ENCODE assay signal across 8 cellular contexts in genomic region chr2:32061973-32062861, GRCh38.
A peak's percentile ranks its signal among the peaks of the same experiment; 100 is the strongest.
DNase-seq lines count a peak whose midpoint lies in the region; ATAC-seq, FAIRE-seq and TF ChIP-seq lines count a peak whose summit lies in the region.

No MANE protein-coding gene starts in this region.

- FAIRE-seq in H54 (lab: Jason Lieb, UNC): peak; percentile 68

- peaks cover 28 to 37% (median 33%) of the 10 kb centered on the region in 10 experiments for H3K4me1 ChIP-seq in BLaER1 treated with 17β-estradiol and CSF1 and Interleukin-3, amounts not matched to agents 10 nM and 100 nM

- H3K4me2 ChIP-seq in BLaER1 treated with 17β-estradiol and CSF1 and Interleukin-3, amounts not matched to agents 10 nM and 100 nM: peak overlapping the region; percentile 80 to 93 (median 86)

- no peak overlapping the region for H3K27ac Mint-ChIP-seq in stimulated activated naive CD8-positive, alpha-beta T cell treated with anti-CD3 and anti-CD28 coated beads, Interleukin-15, amount 100 ng/mL, for 72 hours

- no peak for TF ChIP-seq POLR2A in H54 (IDR thresholded peaks at IDR 0.05; ENCODE audit: low read depth, low read length)

- H3K4me3 Mint-ChIP-seq in stimulated activated naive CD8-positive, alpha-beta T cell treated with anti-CD3 and anti-CD28 coated beads, Interleukin-15, amount 100 ng/mL, for 72 hours: peak overlapping the region; percentile 96 to 98

- no peaks in the 10 kb centered on the region for H3K9me3 ChIP-seq in BLaER1 treated with 17β-estradiol and CSF1 and Interleukin-3, amounts not matched to agents 10 nM and 100 nM (replicated peaks in 1 of 11)

- no peaks in the 10 kb centered on the region for H3K9me3 Mint-ChIP-seq in stimulated activated naive CD8-positive, alpha-beta T cell treated with anti-CD3 and anti-CD28 coated beads, Interleukin-15, amount 100 ng/mL, for 72 hours

- peak; percentile 52 for DNase-seq in H54 (ENCODE audit: insufficient read length, low spot score)
- peak; percentile 78 for DNase-seq in OCI-M1 (lab: John Stamatoyannopoulos, UW)
- peak in 20 of 61 donors; percentile 0 to 24 (median 4) for DNase-seq in caudate nucleus (lab: John Stamatoyannopoulos, UW)
- DNase-seq in stimulated activated naive CD8-positive, alpha-beta T cell treated with anti-CD3 and anti-CD28 coated beads, Interleukin-15, amount 100 ng/mL, for 72 hours: no peak
- no peak for DNase-seq in stimulated activated CD4-positive, alpha-beta T cell treated with anti-CD3 and anti-CD28 coated beads, Interleukin-2, amount 100 ng/mL, for 24 hours

- H3K27ac ChIP-seq in BLaER1 treated with 17β-estradiol and CSF1 and Interleukin-3, amounts not matched to agents 10 nM and 100 nM: peak overlapping the region in 8 of 11 experiments; percentile 71 to 92 (median 84); a peak in 14 of 22 replicates
- peak overlapping the region; percentile 36 for H3K27ac ChIP-seq in caudate nucleus (ENCODE audit: low read depth, low read length)
- peak overlapping the region; percentile 74 for H3K27ac ChIP-seq in layer of hippocampus (ENCODE audit: low read depth, low read length)

- H3K36me3 ChIP-seq in BLaER1 treated with 17β-estradiol and CSF1 and Interleukin-3, amounts not matched to agents 10 nM and 100 nM: peaks cover 4 to 16% (median 8%) of the 10 kb centered on the region in 11 experiments; a peak in 9 of 22 replicates

- peaks cover 33% of the 10 kb centered on the region for H3K4me1 Mint-ChIP-seq in stimulated activated naive CD8-positive, alpha-beta T cell treated with anti-CD3 and anti-CD28 coated beads, Interleukin-15, amount 100 ng/mL, for 72 hours

- no peaks in the 10 kb centered on the region for H3K27me3 ChIP-seq in BLaER1 treated with 17β-estradiol and CSF1 and Interleukin-3, amounts not matched to agents 10 nM and 100 nM
- H3K27me3 ChIP-seq in layer of hippocampus (ENCODE audit: control insufficient read depth, insufficient read depth, low read length): no peaks in the 10 kb centered on the region

- H4K20me1 ChIP-seq in BLaER1 treated with 17β-estradiol and CSF1 and Interleukin-3, amounts not matched to agents 10 nM and 100 nM: peaks cover 0 to 22% (median 5%) of the 10 kb centered on the region in 11 experiments; a peak in 9 of 22 replicates

- H3K4me3 ChIP-seq in BLaER1 treated with 17β-estradiol and CSF1 and Interleukin-3, amounts not matched to agents 10 nM and 100 nM: peak overlapping the region; percentile 64 to 89 (median 80)

- no peaks in the 10 kb centered on the region for H3K27me3 Mint-ChIP-seq in stimulated activated naive CD8-positive, alpha-beta T cell treated with anti-CD3 and anti-CD28 coated beads, Interleukin-15, amount 100 ng/mL, for 72 hours

- H3K9ac ChIP-seq in BLaER1 treated with 17β-estradiol and CSF1 and Interleukin-3, amounts not matched to agents 10 nM and 100 nM: peak overlapping the region; percentile 74 to 93 (median 89); a peak in 20 of 22 replicates

- ATAC-seq in stimulated activated naive CD8-positive, alpha-beta T cell treated with anti-CD3 and anti-CD28 coated beads, Interleukin-15, amount 100 ng/mL, for 72 hours: no peak
- no peak for ATAC-seq in GM18517 (IDR thresholded peaks at IDR 0.05; ENCODE audit: unreplicated experiment)

Comparison
In these comparisons a context has a peak if more than half of its experiments do, and no peak if none do; other contexts are left out.
1. DNase-seq: peak in H54 (single experiment) and OCI-M1 (single experiment); none in stimulated activated naive CD8-positive, alpha-beta T cell treated with anti-CD3 and anti-CD28 coated beads, Interleukin-15, amount 100 ng/mL, for 72 hours (0 of 2) and stimulated activated CD4-positive, alpha-beta T cell treated with anti-CD3 and anti-CD28 coated beads, Interleukin-2, amount 100 ng/mL, for 24 hours (0 of 2).
2. Peak in every context shown above with its lines, with median percentiles within 50 percentile points of each other: H3K27ac ChIP-seq.